ENCODE assay signal across 14 cellular contexts in genomic region chr19:47022541-47023447, GRCh38. TPM values are rescaled to one million over a fixed set of nuclear protein-coding genes. Genes with fewer than 3 reads are reported as not detected.
DNase-seq lines count a peak whose midpoint lies in the region; ATAC-seq, FAIRE-seq and TF ChIP-seq lines count a peak whose summit lies in the region.
"Had no signal": no experiment of that assay in that cellular context is flagged by ENCODE, and none has a peak within 500 bp of the region (broad histone marks: within the 10 kb centered on the region; RNA-seq: fewer than 3 reads in every experiment).

No MANE protein-coding gene starts in this region.

- TF ChIP-seq POLR2A in GM12892 (IDR thresholded peaks at IDR 0.05; ENCODE audit: low read depth, low read length), result no peak

- FAIRE-seq in GM12892 (lab: Jason Lieb, UNC), result no peak

- no peaks in the 10 kb centered on the region for H4K20me1 ChIP-seq in hepatocyte (ENCODE audit: insufficient read depth, poor library complexity, severe bottlenecking)

- peaks cover 18% of the 10 kb centered on the region for H3K4me1 ChIP-seq in hepatocyte (ENCODE audit: insufficient read depth)

- no peak overlapping the region for H3K4me3 ChIP-seq in hepatocyte
- H3K4me3 ChIP-seq: lung, skin epidermis had no signal

- peak overlapping the region; percentile 35 to 52 for H3K4me3 Mint-ChIP-seq in stimulated activated naive CD8-positive, alpha-beta T cell treated with anti-CD3 and anti-CD28 coated beads, Interleukin-15, amount 100 ng/mL, for 72 hours
- H3K4me3 Mint-ChIP-seq: activated B cell treated with CpG ODN at 0.5 μM for 24 hours; activated naive CD4-positive, alpha-beta T cell treated with anti-CD3 and anti-CD28 coated beads for 36 hours; stimulated activated naive CD8-positive, alpha-beta T cell treated with anti-CD3 and anti-CD28 coated beads, Interleukin-15, Interleukin-2, amounts not matched to agents 100 ng/mL and 50 ng/mL, for 24 hours had no signal

- no peaks in the 10 kb centered on the region for H3K79me2 ChIP-seq in hepatocyte

- H3K27ac ChIP-seq in hepatocyte, result no peak overlapping the region
- H3K27ac ChIP-seq: neutrophil, skin epidermis had no signal

- H3K27me3 Mint-ChIP-seq in stimulated activated naive CD8-positive, alpha-beta T cell treated with anti-CD3 and anti-CD28 coated beads, Interleukin-15, amount 100 ng/mL, for 72 hours, result peaks cover 93% of the 10 kb centered on the region

- H3K9me3 Mint-ChIP-seq in stimulated activated naive CD8-positive, alpha-beta T cell treated with anti-CD3 and anti-CD28 coated beads, Interleukin-15, amount 100 ng/mL, for 72 hours, result no peaks in the 10 kb centered on the region
- H3K9me3 Mint-ChIP-seq: activated naive CD4-positive, alpha-beta T cell treated with anti-CD3 and anti-CD28 coated beads for 36 hours; stimulated activated naive CD8-positive, alpha-beta T cell treated with anti-CD3 and anti-CD28 coated beads, Interleukin-15, Interleukin-2, amounts not matched to agents 100 ng/mL and 50 ng/mL, for 24 hours had no signal

- no peaks in the 10 kb centered on the region for H3K9me2 ChIP-seq in hepatocyte (replicated peaks; ENCODE audit: insufficient read depth)

- TF ChIP-seq CTCF in hepatocyte (IDR thresholded peaks at IDR 0.05; ENCODE audit: poor library complexity), result no peak

- H3K36me3 ChIP-seq in hepatocyte (replicated peaks; ENCODE audit: insufficient read depth, low read depth), result no peaks in the 10 kb centered on the region
- H3K36me3 ChIP-seq: neutrophil had no signal

- DNase-seq in stimulated activated naive CD8-positive, alpha-beta T cell treated with anti-CD3 and anti-CD28 coated beads, Interleukin-15, amount 100 ng/mL, for 72 hours, result no peak
- no peak for DNase-seq in stimulated activated naive CD8-positive, alpha-beta T cell treated with anti-CD3 and anti-CD28 coated beads, Interleukin-15, Interleukin-2, amounts not matched to agents 100 U/mL and 50 U/mL, for 24 hours
- DNase-seq in NCI-H82 treated with DMSO at 0.1 percent for 48 hours (lab: John Stamatoyannopoulos, UW; ENCODE audit: unreplicated experiment), result peak; percentile 85
- no peak for DNase-seq in hepatocyte (ENCODE audit: low spot score)
- no peak for DNase-seq in GM12892 (ENCODE audit: insufficient read length)
- DNase-seq in NCI-H524 treated with DMSO at 0.1 percent for 48 hours (lab: John Stamatoyannopoulos, UW), result no peak
- DNase-seq in stimulated activated CD8-positive, alpha-beta memory T cell treated with anti-CD3 and anti-CD28 coated beads, Interleukin-4, amount 100 ng/mL, for 48 hours, result no peak
- no peak for DNase-seq in SIG-M5 treated with dmso at 0.1 percent for 504 hours (lab: John Stamatoyannopoulos, UW; ENCODE audit: unreplicated experiment)
- DNase-seq: activated B cell treated with CpG ODN at 0.5 μM for 24 hours; activated naive CD4-positive, alpha-beta T cell treated with anti-CD3 and anti-CD28 coated beads for 36 hours had no signal

- H3K4me2 ChIP-seq in hepatocyte, result peak overlapping the region; percentile 44

- no peak overlapping the region for H3K27ac Mint-ChIP-seq in stimulated activated naive CD8-positive, alpha-beta T cell treated with anti-CD3 and anti-CD28 coated beads, Interleukin-15, amount 100 ng/mL, for 72 hours
- H3K27ac Mint-ChIP-seq: activated B cell treated with CpG ODN at 0.5 μM for 24 hours; activated naive CD4-positive, alpha-beta T cell treated with anti-CD3 and anti-CD28 coated beads for 36 hours; stimulated activated naive CD8-positive, alpha-beta T cell treated with anti-CD3 and anti-CD28 coated beads, Interleukin-15, Interleukin-2, amounts not matched to agents 100 ng/mL and 50 ng/mL, for 24 hours had no signal

- peaks cover 67% of the 10 kb centered on the region for H3K27me3 ChIP-seq in hepatocyte

- ATAC-seq in stimulated activated naive CD8-positive, alpha-beta T cell treated with anti-CD3 and anti-CD28 coated beads, Interleukin-15, amount 100 ng/mL, for 72 hours, result no peak
- no peak for ATAC-seq in stimulated activated naive CD8-positive, alpha-beta T cell treated with anti-CD3 and anti-CD28 coated beads, Interleukin-15, Interleukin-2, amounts not matched to agents 100 U/mL and 50 U/mL, for 24 hours

- 12% methylated on average over 31 of the region's 33 CpGs for WGBS in hepatocyte (ENCODE audit: low lambda C conversion rate, missing lambda C conversion rate)

- H3K4me1 Mint-ChIP-seq in stimulated activated naive CD8-positive, alpha-beta T cell treated with anti-CD3 and anti-CD28 coated beads, Interleukin-15, amount 100 ng/mL, for 72 hours, result peaks cover 20% of the 10 kb centered on the region

- no peak overlapping the region for H2AFZ ChIP-seq in hepatocyte

- H3K9me3 ChIP-seq in hepatocyte (ENCODE audit: low read depth), result no peaks in the 10 kb centered on the region
- H3K9me3 ChIP-seq: neutrophil had no signal

RNA-seq across cellular contexts. Expression of gene NPAS1, which starts 3.2 kb away (rescaled TPM):
- 0.20 and 0.23 TPM in 2 replicates for total RNA-seq in hepatocyte
- polyA plus RNA-seq in hepatocyte, result 4.5 and 5.5 TPM in 2 replicates
- not detected for polyA plus RNA-seq in GM12892 (2012; ENCODE audit: missing spikeins)

RNA-seq across cellular contexts. Expression of gene TMEM160, which starts 25.6 kb away (rescaled TPM):
- total RNA-seq in hepatocyte, result 21.1 and 31.0 TPM in 2 replicates
- 71.7 and 91.7 TPM in 2 replicates for polyA plus RNA-seq in hepatocyte
- polyA plus RNA-seq in GM12892 (2012; ENCODE audit: missing spikeins), result 1.7 TPM
